Comparison of ENCODE assay signal across 25 cellular contexts in genomic region chr12:56204275-56204674, GRCh38. TPM values are rescaled to one million over a fixed set of nuclear protein-coding genes. Genes with fewer than 3 reads are reported as not detected.
"Had no signal": no experiment of that assay in that cellular context is flagged by ENCODE, and none has a peak within 500 bp of the region (broad histone marks: within the 10 kb centered on the region; RNA-seq: fewer than 3 reads in every experiment).

No MANE protein-coding gene starts in this region.

- H3K4me3 ChIP-seq: body of pancreas, coronary artery, lung, mucosa of descending colon, right atrium auricular region, SJSA1, skin epidermis, stomach, thoracic aorta, upper lobe of right lung had no signal

- H3K9me3 Mint-ChIP-seq: natural killer cell treated with Interleukin-12 subunit alpha and Interleukin-12 subunit beta and Interleukin-15 and Interleukin-18, amount 100 ng/mL, for 72 hours had no signal

- H3K4me3 Mint-ChIP-seq: natural killer cell treated with Interleukin-12 subunit alpha and Interleukin-12 subunit beta and Interleukin-15 and Interleukin-18, amount 100 ng/mL, for 72 hours had no signal

- H3K4me1 ChIP-seq: body of pancreas, right atrium auricular region had no signal

- DNase-seq: activated CD4-positive, alpha-beta T cell treated with anti-CD3 and anti-CD28 coated beads, Interleukin-2, amount 50 U/mL, for 1 hour; activated CD8-positive, alpha-beta memory T cell treated with anti-CD3 and anti-CD28 coated beads for 24 hours; activated naive CD4-positive, alpha-beta T cell treated with Interleukin-2 at 50 U/mL for 16 hours; amniotic stem cell; body of pancreas; central memory CD4-positive, alpha-beta T cell; foreskin fibroblast; kidney glomerular epithelial cell; mucosa of descending colon; stimulated activated CD4-positive, alpha-beta T cell treated with anti-CD3 and anti-CD28 coated beads, Interleukin-4, amount 100 ng/mL, for 4 hours; stimulated activated CD8-positive, alpha-beta memory T cell treated with anti-CD3 and anti-CD28 coated beads, Interleukin-4, amount 100 ng/mL, for 48 hours; stomach; SW 1271; T-helper 9 cell; upper lobe of right lung had no signal

- H3K27ac ChIP-seq: body of pancreas, coronary artery, right atrium auricular region, SJSA1, skin epidermis, upper lobe of right lung had no signal

- H3K27me3 Mint-ChIP-seq: natural killer cell treated with Interleukin-12 subunit alpha and Interleukin-12 subunit beta and Interleukin-15 and Interleukin-18, amount 100 ng/mL, for 72 hours had no signal

- H3K27me3 ChIP-seq: body of pancreas, right atrium auricular region, SJSA1, stomach, upper lobe of right lung had no signal

- ATAC-seq: activated CD4-positive, CD25-positive, alpha-beta regulatory T cell treated with anti-CD3 and anti-CD28 coated beads, Interleukin-2, amount 50 U/mL, for 24 hours; body of pancreas; mucosa of descending colon; natural killer cell treated with Interleukin-12 subunit alpha and Interleukin-12 subunit beta and Interleukin-15 and Interleukin-18, amount 100 ng/mL, for 72 hours; upper lobe of right lung had no signal

- H3K9me3 ChIP-seq: body of pancreas, mucosa of descending colon, right atrium auricular region, SJSA1, stomach, thoracic aorta, upper lobe of right lung had no signal

RNA-seq across cellular contexts. Expression of gene SLC39A5, which starts 25.6 kb away (rescaled TPM):
- total RNA-seq: endothelial cell of umbilical vein, posterior vena cava, right atrium auricular region, SJSA1, thoracic aorta had no signal
